In genomic region chr16:84603115-84603816, GRCh38 we compare ENCODE assay signal across 8 cellular contexts. TPM values are rescaled to one million over a fixed set of nuclear protein-coding genes. Genes with fewer than 3 reads are reported as not detected.
A peak's percentile ranks its signal among the peaks of the same experiment; 100 is the strongest.
DNase-seq lines count a peak whose midpoint lies in the region; ATAC-seq and TF ChIP-seq lines count a peak whose summit lies in the region.

No MANE protein-coding gene starts in this region.

- H3K4me1 ChIP-seq in mucosa of descending colon (ENCODE audit: low read depth) (peaks cover 15% of the 10 kb centered on the region), thyroid gland (peaks cover 43 to 67% of the 10 kb centered on the region in 2 donors)

- H3K36me3 Mint-ChIP-seq in activated CD8-positive, alpha-beta memory T cell treated with anti-CD3 and anti-CD28 coated beads, Interleukin-2, amount 10 ng/mL, durations not matched to agents 7 days and 5 days, result peaks cover 79% of the 10 kb centered on the region
- H3K36me3 Mint-ChIP-seq in T-cell, result peaks cover 7% of the 10 kb centered on the region
- peaks cover 78% of the 10 kb centered on the region for H3K36me3 Mint-ChIP-seq in dendritic cell treated with granulocyte-macrophage colony-stimulating factor and Interleukin-4, amounts not matched to agents 40 ng/mL and 50 ng/mL, for 4 days (ENCODE audit: low read depth)

- H3K4me3 Mint-ChIP-seq in activated CD8-positive, alpha-beta memory T cell treated with anti-CD3 and anti-CD28 coated beads, Interleukin-2, amount 10 ng/mL, durations not matched to agents 7 days and 5 days, result peak overlapping the region; percentile 77
- H3K4me3 Mint-ChIP-seq in T-cell, result peak overlapping the region; percentile 37 to 69 (median 59)
- peak overlapping the region; percentile 65 for H3K4me3 Mint-ChIP-seq in dendritic cell treated with granulocyte-macrophage colony-stimulating factor and Interleukin-4, amounts not matched to agents 40 ng/mL and 50 ng/mL, for 4 days

- intact Hi-C loops in dendritic cell treated with granulocyte-macrophage colony-stimulating factor and Interleukin-4, amounts not matched to agents 40 ng/mL and 50 ng/mL, for 4 days (cut with micrococcal nuclease), result no loop called here
- intact Hi-C loops in mucosa of descending colon (cut with DNase I, micrococcal nuclease), result no loop called here
- intact Hi-C loops in thyroid gland (cut with DNase I), result no loop called here

- H3K9me3 Mint-ChIP-seq in activated CD8-positive, alpha-beta memory T cell treated with anti-CD3 and anti-CD28 coated beads, Interleukin-2, amount 10 ng/mL, durations not matched to agents 7 days and 5 days (ENCODE audit: low read depth), result no peaks in the 10 kb centered on the region
- H3K9me3 Mint-ChIP-seq in T-cell, result no peaks in the 10 kb centered on the region
- H3K9me3 Mint-ChIP-seq in dendritic cell treated with granulocyte-macrophage colony-stimulating factor and Interleukin-4, amounts not matched to agents 40 ng/mL and 50 ng/mL, for 4 days, result no peaks in the 10 kb centered on the region

- no peak for ATAC-seq in activated CD8-positive, alpha-beta memory T cell treated with anti-CD3 and anti-CD28 coated beads, Interleukin-2, amount 10 ng/mL, durations not matched to agents 7 days and 5 days
- ATAC-seq in T-cell (replicated peaks in 1 of 4), result no peak
- peak; percentile 38 for ATAC-seq in mucosa of descending colon
- no peak for ATAC-seq in GM18858 (IDR thresholded peaks at IDR 0.05; ENCODE audit: unreplicated experiment)
- ATAC-seq in GM19023 (IDR thresholded peaks at IDR 0.05; ENCODE audit: unreplicated experiment), result no peak

- H3K27ac ChIP-seq in thyroid gland, result peak overlapping the region; percentile 29 to 83 (median 82)

- TF ChIP-seq CTCF in mucosa of descending colon (IDR thresholded peaks at IDR 0.05) (no peak), thyroid gland (IDR thresholded peaks at IDR 0.05) (no peak)

- H3K27me3 ChIP-seq in thyroid gland, result no peaks in the 10 kb centered on the region

- DNase-seq in activated CD8-positive, alpha-beta memory T cell treated with anti-CD3 and anti-CD28 coated beads, Interleukin-2, amount 10 ng/mL, durations not matched to agents 7 days and 5 days, result no peak
- DNase-seq in activated CD8-positive, alpha-beta memory T cell treated with anti-CD3 and anti-CD28 coated beads for 24 hours, result no peak
- DNase-seq in T-cell, result peak in 2 of 34 experiments; percentile 40 to 53
- DNase-seq in mucosa of descending colon, result peak; percentile 55 to 87 (median 62)
- DNase-seq in thyroid gland, result peak; percentile 84 to 90

- H3K27ac Mint-ChIP-seq in activated CD8-positive, alpha-beta memory T cell treated with anti-CD3 and anti-CD28 coated beads, Interleukin-2, amount 10 ng/mL, durations not matched to agents 7 days and 5 days, result peak overlapping the region; percentile 97
- peak overlapping the region; percentile 96 to 99 for H3K27ac Mint-ChIP-seq in T-cell
- H3K27ac Mint-ChIP-seq in dendritic cell treated with granulocyte-macrophage colony-stimulating factor and Interleukin-4, amounts not matched to agents 40 ng/mL and 50 ng/mL, for 4 days, result peak overlapping the region; percentile 94

- TF ChIP-seq POLR2A in thyroid gland (IDR thresholded peaks at IDR 0.05), result peak in 1 of 2 donors; percentile 14

- POLR2A ChIA-PET in T-cell (lab: Charles Lee), result interaction anchor here in 1 of 2 donors (0.6 kb wide), 1 partner anchor 12 kb away, joined by 3 read pairs; no protein-coding TSS in a partner anchor

- H3K36me3 ChIP-seq in mucosa of descending colon (ENCODE audit: low read depth) (no peaks in the 10 kb centered on the region), thyroid gland (no peaks in the 10 kb centered on the region)

- 31 to 34% methylated on average over 22 to 24 of the region's 24 CpGs for WGBS in thyroid gland, 2 donors

- CTCF ChIA-PET in activated CD8-positive, alpha-beta memory T cell treated with anti-CD3 and anti-CD28 coated beads, Interleukin-2, amount 10 ng/mL, durations not matched to agents 7 days and 5 days (lab: Charles Lee), result interaction anchor here (0.6 to 8.3 kb wide), 8 partner anchors 11 to 98 kb away, joined by 3 to 88 read pairs (median 4); partner anchors contain the start of genes COTL1 and MEAK7
- CTCF ChIA-PET in T-cell (lab: Charles Lee), result interaction anchor here in 1 of 2 donors (0.8 kb wide), 1 partner anchor 10 kb away, joined by 4 read pairs; no protein-coding TSS in a partner anchor

- no peaks in the 10 kb centered on the region for H3K9me3 ChIP-seq in mucosa of descending colon
- H3K9me3 ChIP-seq in thyroid gland, result no peaks in the 10 kb centered on the region

- H3K4me3 ChIP-seq in mucosa of descending colon (no peak overlapping the region), thyroid gland (replicated peaks in 1 of 3) (no peak overlapping the region)

- H3K4me1 Mint-ChIP-seq in activated CD8-positive, alpha-beta memory T cell treated with anti-CD3 and anti-CD28 coated beads, Interleukin-2, amount 10 ng/mL, durations not matched to agents 7 days and 5 days, result peaks cover 89% of the 10 kb centered on the region
- H3K4me1 Mint-ChIP-seq in T-cell, result peaks cover 83 to 93% (median 88%) of the 10 kb centered on the region in 3 donors
- H3K4me1 Mint-ChIP-seq in dendritic cell treated with granulocyte-macrophage colony-stimulating factor and Interleukin-4, amounts not matched to agents 40 ng/mL and 50 ng/mL, for 4 days (ENCODE audit: low read depth), result peaks cover 91% of the 10 kb centered on the region

- H3K27me3 Mint-ChIP-seq in activated CD8-positive, alpha-beta memory T cell treated with anti-CD3 and anti-CD28 coated beads, Interleukin-2, amount 10 ng/mL, durations not matched to agents 7 days and 5 days, result no peaks in the 10 kb centered on the region
- H3K27me3 Mint-ChIP-seq in T-cell, result no peaks in the 10 kb centered on the region
- H3K27me3 Mint-ChIP-seq in dendritic cell treated with granulocyte-macrophage colony-stimulating factor and Interleukin-4, amounts not matched to agents 40 ng/mL and 50 ng/mL, for 4 days, result no peaks in the 10 kb centered on the region

RNA-seq across cellular contexts. Expression of gene COTL1, which starts 14.6 kb away (rescaled TPM):
- total RNA-seq in activated CD8-positive, alpha-beta memory T cell treated with anti-CD3 and anti-CD28 coated beads, Interleukin-2, amount 10 ng/mL, durations not matched to agents 7 days and 5 days, result 1,000 to 10,000 TPM; 1,052 to 1,190 TPM
- total RNA-seq in T-cell (100 to 1,000 TPM; 205 to 265 (median 221) TPM), mucosa of descending colon (100 to 1,000 TPM in 1 of 3 donors, 10 to 100 TPM in 2; 52.8 to 120 (median 56.8) TPM), thyroid gland (10 to 100 TPM; 26.0 to 39.7 (median 31.4) TPM)

RNA-seq across cellular contexts. Expression of gene KLHL36, which starts 45.0 kb away (rescaled TPM):
- total RNA-seq in activated CD8-positive, alpha-beta memory T cell treated with anti-CD3 and anti-CD28 coated beads, Interleukin-2, amount 10 ng/mL, durations not matched to agents 7 days and 5 days, result 10 to 100 TPM; 38.5 to 44.9 TPM
- total RNA-seq in T-cell, result 100 to 1,000 TPM in 3 of 5 donors, 10 to 100 TPM in 2; 96.1 to 135 (median 127) TPM
- 10 to 100 TPM; 47.5 to 60.3 (median 59.2) TPM for total RNA-seq in mucosa of descending colon
- 100 to 1,000 TPM in 1 of 4 donors, 10 to 100 TPM in 3; 61.7 to 107 (median 78.0) TPM for total RNA-seq in thyroid gland

Comparison
In these comparisons a context has a peak if more than half of its experiments do, and no peak if none do; other contexts are left out.
1. DNase-seq: peak in mucosa of descending colon (3 of 3) and thyroid gland (2 of 2); none in activated CD8-positive, alpha-beta memory T cell treated with anti-CD3 and anti-CD28 coated beads, Interleukin-2, amount 10 ng/mL, durations not matched to agents 7 days and 5 days (single experiment) and activated CD8-positive, alpha-beta memory T cell treated with anti-CD3 and anti-CD28 coated beads for 24 hours (single experiment).
2. Peak in every context shown above with its lines, with median percentiles within 50 percentile points of each other: H3K27ac Mint-ChIP-seq and H3K4me3 Mint-ChIP-seq.